Comparison of ENCODE assay signal across 8 cellular contexts in genomic region chr13:27619093-27619705, GRCh38. TPM values are rescaled to one million over a fixed set of nuclear protein-coding genes. Genes with fewer than 3 reads are reported as not detected.
DNase-seq lines count a peak whose midpoint lies in the region; ATAC-seq and TF ChIP-seq lines count a peak whose summit lies in the region.

No MANE protein-coding gene starts in this region.

- H3K18ac ChIP-seq in mesenchymal stem cell (ENCODE audit: low read depth in 1 of 2, low read length in 2 of 2), result no peak overlapping the region

- no peak overlapping the region for H3K4ac ChIP-seq in mesenchymal stem cell (ENCODE audit: low read depth in 1 of 2, low read length in 2 of 2)

- no peak overlapping the region for H4K91ac ChIP-seq in mesenchymal stem cell (ENCODE audit: low read length)

- H3K9me3 ChIP-seq in right atrium auricular region (no peaks in the 10 kb centered on the region), mesenchymal stem cell (ENCODE audit: control insufficient read depth, low read length) (no peaks in the 10 kb centered on the region)

- H3K36me3 Mint-ChIP-seq in brain, result peaks cover 14% of the 10 kb centered on the region

- peaks cover 23% of the 10 kb centered on the region for H3K79me1 ChIP-seq in mesenchymal stem cell (replicated peaks; ENCODE audit: low read length, poor library complexity, severe bottlenecking)

- no peak overlapping the region for H2BK12ac ChIP-seq in mesenchymal stem cell (ENCODE audit: low read length in 2 of 2)

- H3K9me3 Mint-ChIP-seq in brain, result peaks cover 0 to 3% (median 0%) of the 10 kb centered on the region in 5 experiments

- no peak overlapping the region for H2BK15ac ChIP-seq in mesenchymal stem cell (ENCODE audit: low read depth, poor library complexity, severe bottlenecking)

- H3K4me1 ChIP-seq in right atrium auricular region, result peaks cover 0 to 29% of the 10 kb centered on the region in 2 donors
- peaks cover 4% of the 10 kb centered on the region for H3K4me1 ChIP-seq in mesenchymal stem cell (ENCODE audit: control insufficient read depth, insufficient read depth, low read depth, low read length)

- no peaks in the 10 kb centered on the region for H3K36me3 ChIP-seq in right atrium auricular region
- H3K36me3 ChIP-seq in mesenchymal stem cell (ENCODE audit: control insufficient read depth in 1 of 2, insufficient read depth in 2 of 2, low read depth in 1 of 2, low read length in 2 of 2), result peaks cover 6 to 15% of the 10 kb centered on the region in 2 experiments

- peaks cover 47% of the 10 kb centered on the region for H3K4me1 Mint-ChIP-seq in brain

- peak overlapping the region; percentile 96 to 99 (median 98) for H3K4me3 Mint-ChIP-seq in brain

- no peak overlapping the region for H3K14ac ChIP-seq in mesenchymal stem cell (ENCODE audit: low read length in 2 of 2)

- peak overlapping the region; percentile 72 for H3K4me2 ChIP-seq in mesenchymal stem cell (ENCODE audit: low read length, poor library complexity, severe bottlenecking)

- no peak for DNase-seq in right atrium auricular region (ENCODE audit: low spot score)
- DNase-seq in Right ventricle myocardium superior, result no peak
- DNase-seq in mesenchymal stem cell, result no peak
- DNase-seq in iPS-NIHi11 (ENCODE audit: low spot score), result no peak
- DNase-seq in central memory CD4-positive, alpha-beta T cell, result no peak

- H3K27me3 ChIP-seq in right atrium auricular region (no peaks in the 10 kb centered on the region), mesenchymal stem cell (ENCODE audit: control insufficient read depth in 1 of 2, insufficient read depth in 1 of 2, low read length in 2 of 2) (no peaks in the 10 kb centered on the region)

- H3K23ac ChIP-seq in mesenchymal stem cell (ENCODE audit: low read length in 2 of 2), result no peak overlapping the region

- peak overlapping the region; percentile 87 to 98 (median 95) for H3K27ac Mint-ChIP-seq in brain

- ATAC-seq in Right ventricle myocardium superior (ENCODE audit: poor library complexity), result no peak
- ATAC-seq in GM19397 (IDR thresholded peaks at IDR 0.05; ENCODE audit: unreplicated experiment), result no peak
- no peak for ATAC-seq in GM18858 (IDR thresholded peaks at IDR 0.05; ENCODE audit: unreplicated experiment)

- H2AK5ac ChIP-seq in mesenchymal stem cell (ENCODE audit: low read length, severe bottlenecking), result no peak overlapping the region

- no peak overlapping the region for H2BK5ac ChIP-seq in mesenchymal stem cell (ENCODE audit: low read depth, low read length, poor library complexity, severe bottlenecking)

- no peak overlapping the region for H2AFZ ChIP-seq in mesenchymal stem cell (ENCODE audit: low read depth, low read length)

- peak overlapping the region; percentile 96 to 98 for H3K27ac ChIP-seq in right atrium auricular region
- H3K27ac ChIP-seq in mesenchymal stem cell (ENCODE audit: low read length, poor library complexity, severe bottlenecking), result no peak overlapping the region

- H4K8ac ChIP-seq in mesenchymal stem cell (ENCODE audit: low read length), result no peak overlapping the region

- TF ChIP-seq CTCF in right atrium auricular region (IDR thresholded peaks at IDR 0.05) (no peak), brain (conservative IDR thresholded peaks at IDR 0.05) (no peak)

- intact Hi-C loops in Right ventricle myocardium superior (cut with DNase I), result no loop called here

- 31% methylated on average over 6 of the region's 10 CpGs for WGBS in mesenchymal stem cell

- peak overlapping the region; percentile 85 for H3K9ac ChIP-seq in mesenchymal stem cell (ENCODE audit: low read length)

- peaks cover 20% of the 10 kb centered on the region for H3K27me3 Mint-ChIP-seq in brain

- H2BK120ac ChIP-seq in mesenchymal stem cell (ENCODE audit: low read depth, low read length), result no peak overlapping the region

- peak overlapping the region; percentile 92 to 98 for H3K4me3 ChIP-seq in right atrium auricular region
- peak overlapping the region in 1 of 2 experiments; percentile 98 for H3K4me3 ChIP-seq in mesenchymal stem cell (ENCODE audit: insufficient read depth in 1 of 2, low read depth in 1 of 2, low read length in 2 of 2)

RNA-seq across cellular contexts. Expression of gene LNX2, which starts 1.1 kb away (rescaled TPM):
- 10 to 100 TPM; 13.0 to 15.2 TPM for total RNA-seq in right atrium auricular region
- 9.7 TPM for total RNA-seq in Right ventricle myocardium superior
- polyA plus RNA-seq in brain (ENCODE audit: insufficient read depth, low read depth, low replicate concordance), result 12.1 TPM
- 5.6 TPM for polyA plus RNA-seq in mesenchymal stem cell (2013, experiment 1 of 2)
- polyA plus RNA-seq in mesenchymal stem cell (2013, experiment 2 of 2), result 5.7 TPM

RNA-seq across cellular contexts. Expression of gene POLR1D, which starts 2.5 kb away (rescaled TPM):
- total RNA-seq in right atrium auricular region (10 to 100 TPM; 75.6 to 89.3 TPM), Right ventricle myocardium superior (81.1 TPM)
- 123 TPM for polyA plus RNA-seq in brain (ENCODE audit: insufficient read depth, low read depth, low replicate concordance)
- polyA plus RNA-seq in mesenchymal stem cell (2013, experiment 1 of 2), result 215 TPM
- 218 TPM for polyA plus RNA-seq in mesenchymal stem cell (2013, experiment 2 of 2)
